ENCODE assay signal across 18 cellular contexts in the genomic region with DNA sequence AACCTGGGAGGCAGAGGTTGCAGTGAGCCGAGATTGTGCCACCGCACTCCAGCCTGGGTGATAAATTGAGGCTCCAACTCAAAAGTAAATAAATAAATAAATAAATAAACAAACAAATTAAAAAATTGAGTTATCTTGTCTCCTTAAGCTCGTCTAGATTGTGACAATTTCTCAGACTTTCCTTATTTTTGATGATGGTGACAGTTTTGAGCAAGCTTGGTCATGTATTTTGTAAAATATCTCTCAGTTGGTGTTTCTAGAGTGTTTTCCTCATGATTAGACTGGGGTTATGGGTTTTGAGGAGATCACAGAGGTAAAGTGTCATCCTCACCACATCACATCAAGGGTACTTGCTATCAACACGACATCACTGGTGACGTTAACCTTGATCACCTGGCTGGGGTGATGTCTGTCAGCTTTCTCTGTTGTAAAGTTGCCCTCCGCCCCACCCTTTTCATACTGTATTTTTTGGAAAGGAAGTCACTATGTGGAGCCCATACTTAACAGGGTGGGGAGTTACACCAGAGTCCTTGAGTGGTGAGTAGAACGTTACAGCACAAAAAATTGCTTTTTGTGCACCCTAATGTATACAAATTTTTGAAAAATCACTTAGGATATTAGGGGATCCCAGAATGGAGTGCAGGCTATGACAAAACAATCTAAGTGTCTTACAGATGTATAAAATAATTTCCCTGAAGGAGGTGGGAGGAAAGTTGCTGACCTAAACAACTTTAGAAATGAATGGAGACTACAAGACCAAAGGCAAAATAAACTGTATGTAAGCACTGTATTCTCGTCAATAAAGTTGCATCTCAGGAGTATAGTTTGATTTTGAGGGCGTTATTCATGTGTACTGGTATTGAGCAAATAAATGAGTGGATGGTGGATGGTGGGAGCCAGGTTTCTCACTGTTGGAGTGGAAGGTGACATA.
DNase-seq lines count a peak whose midpoint lies in the region; ATAC-seq, FAIRE-seq and TF ChIP-seq lines count a peak whose summit lies in the region.
"Had no signal": no experiment of that assay in that cellular context is flagged by ENCODE, and none has a peak within 500 bp of the region (broad histone marks: within the 10 kb centered on the region; RNA-seq: fewer than 3 reads in every experiment).

No MANE protein-coding gene starts in this region.

- H3K4me3 ChIP-seq in PC-3 (ENCODE audit: low read length): no peak overlapping the region
- H3K4me3 ChIP-seq: MG63 had no signal

- H3K36me3 ChIP-seq in PC-3 (ENCODE audit: low read depth, low read length): no peaks in the 10 kb centered on the region
- H3K36me3 ChIP-seq: MG63 had no signal

- no peaks in the 10 kb centered on the region for H3K79me2 ChIP-seq in PC-3 (ENCODE audit: low read length)

- peaks cover 30% of the 10 kb centered on the region for H3K4me1 ChIP-seq in PC-3 (ENCODE audit: insufficient read depth, low read length)

- intact Hi-C loops in Calu3 (cut with micrococcal nuclease; ENCODE audit: unreplicated experiment) (loop anchor here (10.0 kb wide), 1 partner anchor 201 kb away; no protein-coding TSS in a partner anchor), PC-3 (cut with micrococcal nuclease) (loop anchor here (10.0 kb wide), 1 partner anchor 211 kb away; no protein-coding TSS in a partner anchor)

- POLR2A ChIA-PET in PC-3 (lab: Charles Lee; ENCODE audit: unreplicated experiment): no interaction called here
- POLR2A ChIA-PET in naive thymus-derived CD8-positive, alpha-beta T cell (lab: Charles Lee): no interaction called here

- no peak for DNase-seq in activated naive CD4-positive, alpha-beta T cell treated with anti-CD3 and anti-CD28 coated beads, Interleukin-2, amount 50 U/mL, for 16 hours
- DNase-seq in Calu3 (no peak), PC-3 (no peak), urothelium cell line (ENCODE audit: low spot score) (no peak)
- DNase-seq in naive thymus-derived CD8-positive, alpha-beta T cell: peak in 5 of 10 donors; percentile 16 to 30 (median 19)
- DNase-seq: DND-41, HCEC 1CT, MG63, NCI-H1092, NCI-H146, NCI-H2081 treated with DMSO at 0.1 percent for 48 hours, NCI-H510A treated with DMSO at 0.1 percent for 48 hours had no signal

- H3K9me2 ChIP-seq in PC-3 (replicated peaks; ENCODE audit: low read length): no peaks in the 10 kb centered on the region

- H3K4me3 Mint-ChIP-seq in activated naive CD4-positive, alpha-beta T cell treated with anti-CD3 and anti-CD28 coated beads, Interleukin-2, amount 50 U/mL, for 24 hours: no peak overlapping the region
- H3K4me3 Mint-ChIP-seq in Calu3 (ENCODE audit: low read depth, unreplicated experiment): no peak overlapping the region
- no peak overlapping the region for H3K4me3 Mint-ChIP-seq in naive thymus-derived CD8-positive, alpha-beta T cell
- H3K4me3 Mint-ChIP-seq: B cell; CD8-positive, alpha-beta memory T cell had no signal

- H3K9me3 ChIP-seq in PC-3 (ENCODE audit: low read length): no peaks in the 10 kb centered on the region
- H3K9me3 ChIP-seq: MG63 had no signal

- CTCF ChIA-PET in Calu3 (lab: Charles Lee) (no interaction called here), PC-3 (lab: Charles Lee) (no interaction called here)

- no peaks in the 10 kb centered on the region for H4K20me1 ChIP-seq in PC-3 (ENCODE audit: low read length)

- BruUV-seq in Calu3 (replicated peaks; lab: Mats Ljungman, UMichigan) (no TSS peak), PC-3 (replicated peaks; lab: Mats Ljungman, UMichigan) (no TSS peak)

- no peak for ATAC-seq in PC-3
- ATAC-seq in naive thymus-derived CD8-positive, alpha-beta T cell: peak; percentile 33 to 88
- no peak for ATAC-seq in SK-N-SH treated with all-trans-retinoic acid at 6 μM for 48 hours
- ATAC-seq: Panc1 had no signal

- TF ChIP-seq CTCF in Calu3 (IDR thresholded peaks at IDR 0.05; ENCODE audit: unreplicated experiment): no peak
- no peak for TF ChIP-seq CTCF in PC-3 (conservative IDR thresholded peaks at IDR 0.05; ENCODE audit: low read depth, low read length)

- H3K27me3 ChIP-seq in PC-3 (ENCODE audit: low read length): no peaks in the 10 kb centered on the region
- H3K27me3 ChIP-seq: MG63 had no signal

- no peaks in the 10 kb centered on the region for H3K9me3 Mint-ChIP-seq in activated naive CD4-positive, alpha-beta T cell treated with anti-CD3 and anti-CD28 coated beads, Interleukin-2, amount 50 U/mL, for 24 hours
- H3K9me3 Mint-ChIP-seq in Calu3 (ENCODE audit: low read depth, unreplicated experiment): no peaks in the 10 kb centered on the region
- H3K9me3 Mint-ChIP-seq in naive thymus-derived CD8-positive, alpha-beta T cell: no peaks in the 10 kb centered on the region
- H3K9me3 Mint-ChIP-seq: CD8-positive, alpha-beta memory T cell had no signal

- H3K27ac Mint-ChIP-seq in activated naive CD4-positive, alpha-beta T cell treated with anti-CD3 and anti-CD28 coated beads, Interleukin-2, amount 50 U/mL, for 24 hours: peak overlapping the region; percentile 70
- H3K27ac Mint-ChIP-seq in Calu3 (ENCODE audit: unreplicated experiment): peak overlapping the region; percentile 27
- H3K27ac Mint-ChIP-seq in naive thymus-derived CD8-positive, alpha-beta T cell: peak overlapping the region in 1 of 10 donors; percentile 39
- H3K27ac Mint-ChIP-seq: B cell had no signal

- H2AFZ ChIP-seq in PC-3 (ENCODE audit: low read length): no peak overlapping the region

- H3K27me3 Mint-ChIP-seq in activated naive CD4-positive, alpha-beta T cell treated with anti-CD3 and anti-CD28 coated beads, Interleukin-2, amount 50 U/mL, for 24 hours: no peaks in the 10 kb centered on the region
- H3K27me3 Mint-ChIP-seq in Calu3 (ENCODE audit: unreplicated experiment): no peaks in the 10 kb centered on the region
- no peaks in the 10 kb centered on the region for H3K27me3 Mint-ChIP-seq in naive thymus-derived CD8-positive, alpha-beta T cell
- H3K27me3 Mint-ChIP-seq: B cell had no signal

- no peaks in the 10 kb centered on the region for H3K36me3 Mint-ChIP-seq in activated naive CD4-positive, alpha-beta T cell treated with anti-CD3 and anti-CD28 coated beads, Interleukin-2, amount 50 U/mL, for 24 hours
- no peaks in the 10 kb centered on the region for H3K36me3 Mint-ChIP-seq in Calu3 (ENCODE audit: insufficient read depth, unreplicated experiment)
- peaks cover 0 to 2% (median 0%) of the 10 kb centered on the region in 3 donors for H3K36me3 Mint-ChIP-seq in naive thymus-derived CD8-positive, alpha-beta T cell
- H3K36me3 Mint-ChIP-seq: CD8-positive, alpha-beta memory T cell had no signal

- no peak overlapping the region for H3K9ac ChIP-seq in PC-3 (ENCODE audit: low read length)

- H3K4me1 Mint-ChIP-seq in activated naive CD4-positive, alpha-beta T cell treated with anti-CD3 and anti-CD28 coated beads, Interleukin-2, amount 50 U/mL, for 24 hours: peaks cover 38% of the 10 kb centered on the region
- H3K4me1 Mint-ChIP-seq in Calu3 (ENCODE audit: low read depth, unreplicated experiment): peaks cover 11% of the 10 kb centered on the region
- H3K4me1 Mint-ChIP-seq in naive thymus-derived CD8-positive, alpha-beta T cell: peaks cover 0 to 21% (median 17%) of the 10 kb centered on the region in 4 donors

- no peaks in the 10 kb centered on the region for H3F3A ChIP-seq in PC-3 (ENCODE audit: low read length, unreplicated experiment)

- FAIRE-seq in urothelium cell line (lab: Jason Lieb, UNC): no peak
- FAIRE-seq: G401.6 had no signal

- H3K27ac ChIP-seq in PC-3 (ENCODE audit: low read length): peak overlapping the region; percentile 30

- no peak overlapping the region for H3K4me2 ChIP-seq in PC-3 (ENCODE audit: low read length)

TF ChIP-seq in SK-N-SH treated with all-trans-retinoic acid at 6 μM for 48 hours, 23 proteins besides CTCF, POLR2A, EP300 and RAD21 (continues in another document):
- TF ChIP-seq ZNF565 (CRISPR knock-in tag; conservative IDR thresholded peaks at IDR 0.05; ENCODE audit: low read depth): no peak
- TF ChIP-seq ZNF8 (CRISPR knock-in tag; IDR thresholded peaks at IDR 0.05): no peak
- TF ChIP-seq ZFP30 (CRISPR knock-in tag; IDR thresholded peaks at IDR 0.05): no peak
- no peak for TF ChIP-seq CSDC2 (CRISPR knock-in tag; IDR thresholded peaks at IDR 0.05)
- TF ChIP-seq PPARA (CRISPR knock-in tag; IDR thresholded peaks at IDR 0.05; ENCODE audit: borderline replicate concordance): no peak
- TF ChIP-seq ZFP3 (CRISPR knock-in tag; IDR thresholded peaks at IDR 0.05): no peak
- TF ChIP-seq, protein P1, sequence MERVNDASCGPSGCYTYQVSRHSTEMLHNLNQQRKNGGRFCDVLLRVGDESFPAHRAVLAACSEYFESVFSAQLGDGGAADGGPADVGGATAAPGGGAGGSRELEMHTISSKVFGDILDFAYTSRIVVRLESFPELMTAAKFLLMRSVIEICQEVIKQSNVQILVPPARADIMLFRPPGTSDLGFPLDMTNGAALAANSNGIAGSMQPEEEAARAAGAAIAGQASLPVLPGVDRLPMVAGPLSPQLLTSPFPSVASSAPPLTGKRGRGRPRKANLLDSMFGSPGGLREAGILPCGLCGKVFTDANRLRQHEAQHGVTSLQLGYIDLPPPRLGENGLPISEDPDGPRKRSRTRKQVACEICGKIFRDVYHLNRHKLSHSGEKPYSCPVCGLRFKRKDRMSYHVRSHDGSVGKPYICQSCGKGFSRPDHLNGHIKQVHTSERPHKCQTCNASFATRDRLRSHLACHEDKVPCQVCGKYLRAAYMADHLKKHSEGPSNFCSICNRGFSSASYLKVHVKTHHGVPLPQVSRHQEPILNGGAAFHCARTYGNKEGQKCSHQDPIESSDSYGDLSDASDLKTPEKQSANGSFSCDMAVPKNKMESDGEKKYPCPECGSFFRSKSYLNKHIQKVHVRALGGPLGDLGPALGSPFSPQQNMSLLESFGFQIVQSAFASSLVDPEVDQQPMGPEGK (CRISPR knock-in tag; IDR thresholded peaks at IDR 0.05; ENCODE audit: borderline replicate concordance): no peak
- TF ChIP-seq ISL1 (CRISPR knock-in tag; IDR thresholded peaks at IDR 0.05): no peak
- TF ChIP-seq OSR1 (CRISPR knock-in tag; IDR thresholded peaks at IDR 0.05): no peak
- TF ChIP-seq TOX (CRISPR knock-in tag; IDR thresholded peaks at IDR 0.05; ENCODE audit: borderline replicate concordance): no peak
- no peak for TF ChIP-seq GLIS3 (CRISPR knock-in tag; IDR thresholded peaks at IDR 0.05)
- TF ChIP-seq BACH2 (CRISPR knock-in tag; IDR thresholded peaks at IDR 0.05; ENCODE audit: borderline replicate concordance): no peak
- no peak for TF ChIP-seq SNAI2 (CRISPR knock-in tag; IDR thresholded peaks at IDR 0.05)
- no peak for TF ChIP-seq ARNTL (CRISPR knock-in tag; IDR thresholded peaks at IDR 0.05; ENCODE audit: borderline replicate concordance, low read depth)

Comparison
In these comparisons a context has a peak if more than half of its experiments do, and no peak if none do; other contexts are left out.
1. ATAC-seq: peak in naive thymus-derived CD8-positive, alpha-beta T cell (2 of 2); none in PC-3 (single experiment) and SK-N-SH treated with all-trans-retinoic acid at 6 μM for 48 hours (single experiment).